13 cellular contexts compared by ENCODE assay signal in genomic region chr22:38097557-38098409, GRCh38. TPM values are rescaled to one million over a fixed set of nuclear protein-coding genes. Genes with fewer than 3 reads are reported as not detected.
DNase-seq lines count a peak whose midpoint lies in the region; ATAC-seq, FAIRE-seq and TF ChIP-seq lines count a peak whose summit lies in the region.
"Had no signal": no experiment of that assay in that cellular context is flagged by ENCODE, and none has a peak within 500 bp of the region (broad histone marks: within the 10 kb centered on the region; RNA-seq: fewer than 3 reads in every experiment).

No MANE protein-coding gene starts in this region.

- H3K4me3 ChIP-seq in right lobe of liver (no peak overlapping the region), HepG2 (replicated peaks in 1 of 3; ENCODE audit: insufficient read depth in 1 of 3, low read depth in 2 of 3, low read length in 3 of 3) (no peak overlapping the region), endodermal cell (ENCODE audit: low read length) (peak overlapping the region; percentile 67), kidney (ENCODE audit: low read length in 2 of 2) (no peak overlapping the region), aorta (ENCODE audit: low read length in 2 of 2) (no peak overlapping the region)
- H3K4me3 ChIP-seq: SK-N-MC had no signal

- peak in 2 of 3 donors; percentile 14 to 44 for DNase-seq in right lobe of liver
- DNase-seq in HepG2 (ENCODE audit: low spot score): no peak
- peak; percentile 95 for DNase-seq in endodermal cell
- DNase-seq in kidney: peak; percentile 73
- DNase-seq in aorta: peak; percentile 40 to 77
- no peak for DNase-seq in activated T-cell treated with anti-CD3 and anti-CD28 coated beads for 4 hours
- DNase-seq in RCC 7860 (ENCODE audit: low spot score): no peak
- DNase-seq: activated CD8-positive, alpha-beta T cell treated with anti-CD3 and anti-CD28 coated beads, Interleukin-2, amount 10 ng/mL, durations not matched to agents 7 days and 5 days; GF-D8 had no signal

- no peak overlapping the region for H3K4me2 ChIP-seq in HepG2 (ENCODE audit: low read depth, low read length)

- H3K9me3 Mint-ChIP-seq in endodermal cell: no peaks in the 10 kb centered on the region

- CTCF ChIA-PET in HepG2 (lab: Yijun Ruan, JAX; ENCODE audit: low intra/inter-chr PET ratio, low total read pairs): no interaction called here

- no peak overlapping the region for H2AFZ ChIP-seq in HepG2 (ENCODE audit: low read length)

- H3K36me3 ChIP-seq in right lobe of liver (no peaks in the 10 kb centered on the region), HepG2 (replicated peaks in 1 of 2; ENCODE audit: control insufficient read depth in 1 of 2, insufficient read depth in 2 of 2, low read length in 2 of 2) (peaks cover 15 to 17% of the 10 kb centered on the region in 2 experiments; a peak in 4 of 5 replicates), endodermal cell (ENCODE audit: control insufficient read depth, insufficient read depth, low read length) (no peaks in the 10 kb centered on the region), kidney (ENCODE audit: control insufficient read depth in 1 of 2, insufficient read depth in 2 of 2, low read length in 2 of 2) (no peaks in the 10 kb centered on the region), aorta (ENCODE audit: control insufficient read depth in 1 of 2, insufficient read depth in 2 of 2, low read length in 1 of 2) (no peaks in the 10 kb centered on the region)

- 55% methylated on average over 19 of the region's 32 CpGs for WGBS in right lobe of liver (ENCODE audit: insufficient coverage, low coverage, low lambda C conversion rate, missing lambda C conversion rate)
- 93% methylated on average over 30 of the region's 32 CpGs for WGBS in HepG2 (ENCODE audit: low lambda C conversion rate)
- WGBS in endodermal cell (ENCODE audit: insufficient coverage in 1 of 2, insufficient read length in 1 of 2), 2 experiments: 16 to 22% methylated on average over 7 to 30 of the region's 32 CpGs
- WGBS in aorta, 2 donors: 37 to 41% methylated on average over 30 of the region's 32 CpGs

- H3K27me3 ChIP-seq in right lobe of liver (no peaks in the 10 kb centered on the region), HepG2 (ENCODE audit: control insufficient read depth in 1 of 2, insufficient read depth in 2 of 2, low read length in 2 of 2) (no peaks in the 10 kb centered on the region), endodermal cell (ENCODE audit: control insufficient read depth, insufficient read depth, low read length, poor library complexity, severe bottlenecking) (no peaks in the 10 kb centered on the region), aorta (ENCODE audit: control insufficient read depth in 1 of 2, insufficient read depth in 2 of 2, low read length in 1 of 2) (no peaks in the 10 kb centered on the region)

- no peaks in the 10 kb centered on the region for H4K20me1 ChIP-seq in HepG2 (ENCODE audit: insufficient read depth, low read length)

- no peak for TF ChIP-seq POLR2A in right lobe of liver (IDR thresholded peaks at IDR 0.05)
- no peak for TF ChIP-seq POLR2A in HepG2 (IDR thresholded peaks at IDR 0.05; ENCODE audit: insufficient read depth in 1 of 2, low read depth in 2 of 2, low read length in 2 of 2)

- H3K27me3 Mint-ChIP-seq in endodermal cell (ENCODE audit: insufficient read depth): no peaks in the 10 kb centered on the region

- H3K4me1 ChIP-seq in right lobe of liver: no peaks in the 10 kb centered on the region
- H3K4me1 ChIP-seq in HepG2 (ENCODE audit: insufficient read depth, low read length): no peaks in the 10 kb centered on the region
- no peaks in the 10 kb centered on the region for H3K4me1 ChIP-seq in endodermal cell (ENCODE audit: control insufficient read depth, insufficient read depth, low read length)
- H3K4me1 ChIP-seq in kidney (ENCODE audit: control insufficient read depth in 1 of 2, insufficient read depth in 1 of 2, low read depth in 1 of 2, low read length in 2 of 2): peaks cover 0 to 4% of the 10 kb centered on the region in 2 donors
- no peaks in the 10 kb centered on the region for H3K4me1 ChIP-seq in aorta (ENCODE audit: control insufficient read depth in 1 of 2, insufficient read depth in 2 of 2, low read length in 2 of 2)

- H3K79me2 ChIP-seq in HepG2 (ENCODE audit: insufficient read depth, low read length): no peaks in the 10 kb centered on the region

- ATAC-seq in right lobe of liver: peak in 2 of 4 donors; percentile 10 to 26
- ATAC-seq in HepG2: no peak; the same call in 2 of the 3 replicates
- peak; percentile 37 for ATAC-seq in aorta (ENCODE audit: low FRiP score)
- ATAC-seq in HG02798 (IDR thresholded peaks at IDR 0.05; ENCODE audit: poor library complexity, unreplicated experiment): no peak
- ATAC-seq: activated CD8-positive, alpha-beta T cell treated with anti-CD3 and anti-CD28 coated beads, Interleukin-2, amount 10 ng/mL, durations not matched to agents 7 days and 5 days had no signal

- peak overlapping the region; percentile 51 for H3K4me3 Mint-ChIP-seq in endodermal cell
- H3K4me3 Mint-ChIP-seq: activated CD8-positive, alpha-beta T cell treated with anti-CD3 and anti-CD28 coated beads, Interleukin-2, amount 10 ng/mL, durations not matched to agents 7 days and 5 days had no signal

- BruUV-seq in HepG2 (replicated peaks; lab: Mats Ljungman, UMichigan): no TSS peak

- H3K9me3 ChIP-seq in right lobe of liver (no peaks in the 10 kb centered on the region), HepG2 (ENCODE audit: low read length) (no peaks in the 10 kb centered on the region), endodermal cell (ENCODE audit: control insufficient read depth, low read length) (no peaks in the 10 kb centered on the region), kidney (ENCODE audit: control insufficient read depth in 1 of 2, low read length in 2 of 2) (no peaks in the 10 kb centered on the region), aorta (ENCODE audit: control insufficient read depth, low read length) (no peaks in the 10 kb centered on the region)

- in situ Hi-C loops in HepG2 (cut with HindIII; ENCODE audit: extremely low pct_ligation_motif_present, low pct_unique_long_range_greater_than_20kb): no loop called here

- POLR2A ChIA-PET in HepG2 (lab: Yijun Ruan, JAX): interaction anchor here (1.1 kb wide), 1 partner anchor 10 kb away, joined by 3 read pairs; no protein-coding TSS in a partner anchor

- no peaks in the 10 kb centered on the region for H3K36me3 Mint-ChIP-seq in endodermal cell (ENCODE audit: low read depth)

- no peak for TF ChIP-seq RAD21 in HepG2 (CRISPR knock-in tag; IDR thresholded peaks at IDR 0.05)

- TF ChIP-seq CTCF in right lobe of liver (IDR thresholded peaks at IDR 0.05) (peak in 1 of 4 donors; percentile 12), HepG2 (CRISPR knock-in tag; IDR thresholded peaks at IDR 0.05) (no peak), endodermal cell (conservative IDR thresholded peaks at IDR 0.05) (peak; percentile 80), kidney (IDR thresholded peaks at IDR 0.05; ENCODE audit: borderline replicate concordance, extremely low read depth, insufficient read depth) (no peak)

- no peak for TF ChIP-seq EP300 in HepG2 (IDR thresholded peaks at IDR 0.05; ENCODE audit: low read depth in 2 of 2, low read length in 2 of 2)
- no peak for TF ChIP-seq EP300 in HepG2 (CRISPR knock-in tag; IDR thresholded peaks at IDR 0.05; ENCODE audit: borderline replicate concordance)

- H3K27ac ChIP-seq in right lobe of liver (no peak overlapping the region), HepG2 (ENCODE audit: extremely low read length, insufficient read depth, low read length) (no peak overlapping the region), endodermal cell (ENCODE audit: low read depth, low read length) (no peak overlapping the region), kidney (ENCODE audit: low read depth in 2 of 2, low read length in 2 of 2) (no peak overlapping the region), aorta (ENCODE audit: low read depth in 1 of 2, low read length in 2 of 2) (no peak overlapping the region)
- H3K27ac ChIP-seq: SK-N-MC had no signal

- intact Hi-C loops in right lobe of liver (cut with DNase I) (no loop called here), HepG2 (cut with micrococcal nuclease; ENCODE audit: unreplicated experiment) (no loop called here), kidney (cut with DNase I) (no loop called here), aorta (cut with DNase I) (no loop called here)

- peaks cover 4% of the 10 kb centered on the region for H3K4me1 Mint-ChIP-seq in endodermal cell

- H3K9ac ChIP-seq in HepG2 (ENCODE audit: insufficient read depth, low read depth, low read length): no peak overlapping the region
- no peak overlapping the region for H3K9ac ChIP-seq in endodermal cell (ENCODE audit: extremely low read depth, low read length, poor library complexity, severe bottlenecking)
- H3K9ac ChIP-seq in kidney (ENCODE audit: low read length in 2 of 2): no peak overlapping the region

- no peak overlapping the region for H3K27ac Mint-ChIP-seq in endodermal cell
- H3K27ac Mint-ChIP-seq: activated CD8-positive, alpha-beta T cell treated with anti-CD3 and anti-CD28 coated beads, Interleukin-2, amount 10 ng/mL, durations not matched to agents 7 days and 5 days had no signal

- FAIRE-seq in HepG2 (lab: Jason Lieb, UNC) (no peak), kidney (lab: Jason Lieb, UNC) (no peak), RCC 7860 (lab: Jason Lieb, UNC) (no peak)
- FAIRE-seq: islet of Langerhans had no signal

RNA-seq across cellular contexts. Expression of gene BAIAP2L2, which starts 12.7 kb away (rescaled TPM):
- 1 to 10 TPM in 3 of 6 experiments, under 1 TPM in 3; 0.79 to 5.0 (median 1.4) TPM for total RNA-seq in right lobe of liver
- total RNA-seq in HepG2 (2016; rRNA removed; fragmentation: Illumina TruSeq; extraction: Trizol): 3.0 and 4.4 TPM in 2 replicates
- total RNA-seq in HepG2 (2016; cell fraction: cytosol; rRNA removed; fragmentation: Illumina TruSeq; extraction: Trizol; ENCODE audit: low read depth): 2.2 and 2.3 TPM in 2 replicates
- 1.8 and 4.6 TPM in 2 replicates for total RNA-seq in HepG2 (2016; cell fraction: insoluble cytoplasmic fraction; rRNA removed; fragmentation: Illumina TruSeq; extraction: Trizol)
- total RNA-seq in HepG2 (2016; cell fraction: membrane; rRNA removed; fragmentation: Illumina TruSeq; extraction: Trizol): 2.9 and 3.5 TPM in 2 replicates
- total RNA-seq in HepG2 (2016; cell fraction: nucleus; rRNA removed; fragmentation: Illumina TruSeq; extraction: Trizol): 3.9 and 4.3 TPM in 2 replicates
- polyA plus RNA-seq in HepG2 (2011; rRNA removed): 7.5 and 8.4 TPM in 2 replicates
- polyA plus RNA-seq in HepG2 (2011; cell fraction: cytosol; rRNA removed): 3.0 and 4.7 TPM in 2 replicates
- polyA plus RNA-seq in HepG2 (2011; cell fraction: nucleus; rRNA removed): 77.2 and 103 TPM in 2 replicates
- polyA plus RNA-seq in HepG2 (2012): 5.6 and 7.7 TPM in 2 replicates
- polyA plus RNA-seq in HepG2 (2016; cell fraction: cytosol; fragmentation: Illumina TruSeq; extraction: Trizol; ENCODE audit: low read depth): 3.1 and 3.4 TPM in 2 replicates
- 4.8 and 7.0 TPM in 2 replicates for polyA plus RNA-seq in HepG2 (2016; cell fraction: insoluble cytoplasmic fraction; fragmentation: Illumina TruSeq; extraction: Trizol; ENCODE audit: low read depth)
- 4.5 TPM in 2 replicates for polyA plus RNA-seq in HepG2 (2016; cell fraction: membrane; fragmentation: Illumina TruSeq; extraction: Trizol; ENCODE audit: low read depth)
- 34.3 and 34.8 TPM in 2 replicates for polyA plus RNA-seq in HepG2 (2016; cell fraction: nucleus; fragmentation: Illumina TruSeq; extraction: Trizol; ENCODE audit: insufficient read depth, low read depth)
- polyA minus RNA-seq in HepG2 (2011; rRNA and poly(A)+ RNA removed; ENCODE audit: low replicate concordance): 0.23 and 3.8 TPM in 2 replicates
- 3.0 and 4.1 TPM in 2 replicates for polyA minus RNA-seq in HepG2 (2011; cell fraction: cytosol; rRNA and poly(A)+ RNA removed)
- 4.5 and 5.1 TPM in 2 replicates for polyA minus RNA-seq in HepG2 (2011; cell fraction: nucleus; rRNA and poly(A)+ RNA removed)
- total RNA-seq in endodermal cell: 1 to 10 TPM; 1.4 to 3.7 TPM
- polyA plus RNA-seq in endodermal cell (2013, experiment 1 of 2): 2.7 TPM
- polyA plus RNA-seq in endodermal cell (2013, experiment 2 of 2): 1.9 TPM
- total RNA-seq in kidney: 9.7 TPM
- 27.8 TPM for polyA plus RNA-seq in kidney (ENCODE audit: insufficient read depth, low read depth, low replicate concordance)
- under 1 TPM; 0.26 to 0.48 TPM for total RNA-seq in aorta
- polyA plus RNA-seq in aorta: 10 to 100 TPM in 1 of 2 donors, 1 to 10 TPM in 1; 2.3 to 11.9 TPM

RNA-seq across cellular contexts. Expression of gene SLC16A8, which starts 13.8 kb away (rescaled TPM):
- not detected for total RNA-seq in right lobe of liver
- total RNA-seq in HepG2 (2016; rRNA removed; fragmentation: Illumina TruSeq; extraction: Trizol): not detected in 2 replicates
- not detected in 2 replicates for total RNA-seq in HepG2 (2016; cell fraction: cytosol; rRNA removed; fragmentation: Illumina TruSeq; extraction: Trizol; ENCODE audit: low read depth)
- not detected in 2 replicates for total RNA-seq in HepG2 (2016; cell fraction: insoluble cytoplasmic fraction; rRNA removed; fragmentation: Illumina TruSeq; extraction: Trizol)
- not detected in 2 replicates for total RNA-seq in HepG2 (2016; cell fraction: membrane; rRNA removed; fragmentation: Illumina TruSeq; extraction: Trizol)
- not detected in 2 replicates for total RNA-seq in HepG2 (2016; cell fraction: nucleus; rRNA removed; fragmentation: Illumina TruSeq; extraction: Trizol)
- polyA plus RNA-seq in HepG2 (2011; rRNA removed): not detected in 2 replicates
- not detected in 2 replicates for polyA plus RNA-seq in HepG2 (2011; cell fraction: cytosol; rRNA removed)
- polyA plus RNA-seq in HepG2 (2011; cell fraction: nucleus; rRNA removed): not detected in 2 replicates
- polyA plus RNA-seq in HepG2 (2012): 0.44 and 0.49 TPM in 2 replicates
- not detected in 2 replicates for polyA plus RNA-seq in HepG2 (2016; cell fraction: cytosol; fragmentation: Illumina TruSeq; extraction: Trizol; ENCODE audit: low read depth)
- not detected in 2 replicates for polyA plus RNA-seq in HepG2 (2016; cell fraction: insoluble cytoplasmic fraction; fragmentation: Illumina TruSeq; extraction: Trizol; ENCODE audit: low read depth)
- polyA plus RNA-seq in HepG2 (2016; cell fraction: membrane; fragmentation: Illumina TruSeq; extraction: Trizol; ENCODE audit: low read depth): not detected in 2 replicates
- polyA plus RNA-seq in HepG2 (2016; cell fraction: nucleus; fragmentation: Illumina TruSeq; extraction: Trizol; ENCODE audit: insufficient read depth, low read depth): not detected in 2 replicates
- polyA minus RNA-seq in HepG2 (2011; rRNA and poly(A)+ RNA removed; ENCODE audit: low replicate concordance): not detected in 2 replicates
- polyA minus RNA-seq in HepG2 (2011; cell fraction: cytosol; rRNA and poly(A)+ RNA removed): not detected in 2 replicates
- polyA minus RNA-seq in HepG2 (2011; cell fraction: nucleus; rRNA and poly(A)+ RNA removed): not detected in 2 replicates
- total RNA-seq in endodermal cell: 1 to 10 TPM in 1 of 2 donors, under 1 TPM in 1; 0.57 to 1.1 TPM
- 0.61 TPM for polyA plus RNA-seq in endodermal cell (2013, experiment 1 of 2)
- 0.17 TPM for polyA plus RNA-seq in endodermal cell (2013, experiment 2 of 2)
- 0.31 TPM for total RNA-seq in kidney
- polyA plus RNA-seq in kidney (ENCODE audit: insufficient read depth, low read depth, low replicate concordance): 0.92 TPM
- under 1 TPM in 1 of 2 donors, not detected in 1; 0.81 TPM for total RNA-seq in aorta
- under 1 TPM; 0.25 to 0.72 TPM for polyA plus RNA-seq in aorta
- total RNA-seq: A673; activated CD8-positive, alpha-beta T cell treated with anti-CD3 and anti-CD28 coated beads, Interleukin-2, amount 10 ng/mL, durations not matched to agents 7 days and 5 days had no signal

RNA-seq across cellular contexts. Expression of gene PICK1, which starts 40.6 kb away (rescaled TPM):
- total RNA-seq in right lobe of liver (10 to 100 TPM; 13.0 to 26.4 (median 20.3) TPM), HepG2 (2016; rRNA removed; fragmentation: Illumina TruSeq; extraction: Trizol) (16.0 and 19.3 TPM in 2 replicates), endodermal cell (10 to 100 TPM; 42.7 to 54.1 TPM), kidney (43.4 TPM), aorta (10 to 100 TPM; 25.0 to 26.4 TPM)
- 5.2 and 7.0 TPM in 2 replicates for total RNA-seq in HepG2 (2016; cell fraction: cytosol; rRNA removed; fragmentation: Illumina TruSeq; extraction: Trizol; ENCODE audit: low read depth)
- 12.5 and 21.2 TPM in 2 replicates for total RNA-seq in HepG2 (2016; cell fraction: insoluble cytoplasmic fraction; rRNA removed; fragmentation: Illumina TruSeq; extraction: Trizol)
- 5.1 and 6.4 TPM in 2 replicates for total RNA-seq in HepG2 (2016; cell fraction: membrane; rRNA removed; fragmentation: Illumina TruSeq; extraction: Trizol)
- 23.0 and 24.4 TPM in 2 replicates for total RNA-seq in HepG2 (2016; cell fraction: nucleus; rRNA removed; fragmentation: Illumina TruSeq; extraction: Trizol)
- polyA plus RNA-seq in HepG2 (2011; rRNA removed) (25.3 and 28.9 TPM in 2 replicates), kidney (ENCODE audit: insufficient read depth, low read depth, low replicate concordance) (28.4 TPM), aorta (10 to 100 TPM in 1 of 2 donors, 1 to 10 TPM in 1; 9.5 to 46.2 TPM)
- 16.7 and 22.6 TPM in 2 replicates for polyA plus RNA-seq in HepG2 (2011; cell fraction: cytosol; rRNA removed)
- 156 and 186 TPM in 2 replicates for polyA plus RNA-seq in HepG2 (2011; cell fraction: nucleus; rRNA removed)
- 11.1 and 11.5 TPM in 2 replicates for polyA plus RNA-seq in HepG2 (2012)
- polyA plus RNA-seq in HepG2 (2016; cell fraction: cytosol; fragmentation: Illumina TruSeq; extraction: Trizol; ENCODE audit: low read depth): 1.6 and 2.0 TPM in 2 replicates
- polyA plus RNA-seq in HepG2 (2016; cell fraction: insoluble cytoplasmic fraction; fragmentation: Illumina TruSeq; extraction: Trizol; ENCODE audit: low read depth): 13.6 and 16.4 TPM in 2 replicates
- polyA plus RNA-seq in HepG2 (2016; cell fraction: membrane; fragmentation: Illumina TruSeq; extraction: Trizol; ENCODE audit: low read depth): 2.3 and 3.1 TPM in 2 replicates
- polyA plus RNA-seq in HepG2 (2016; cell fraction: nucleus; fragmentation: Illumina TruSeq; extraction: Trizol; ENCODE audit: insufficient read depth, low read depth): 45.3 and 47.7 TPM in 2 replicates
- 19.1 and 21.9 TPM in 2 replicates for polyA minus RNA-seq in HepG2 (2011; rRNA and poly(A)+ RNA removed; ENCODE audit: low replicate concordance)
- polyA minus RNA-seq in HepG2 (2011; cell fraction: cytosol; rRNA and poly(A)+ RNA removed): 5.4 and 6.4 TPM in 2 replicates
- polyA minus RNA-seq in HepG2 (2011; cell fraction: nucleus; rRNA and poly(A)+ RNA removed): 26.1 and 32.8 TPM in 2 replicates
- 22.8 TPM for polyA plus RNA-seq in endodermal cell (2013, experiment 1 of 2)
- 20.1 TPM for polyA plus RNA-seq in endodermal cell (2013, experiment 2 of 2)

Comparison
In these comparisons a context has a peak if more than half of its experiments do, and no peak if none do; other contexts are left out.
1. DNase-seq: peak in right lobe of liver (2 of 3), endodermal cell (single experiment), kidney (single experiment) and aorta (2 of 2); none in HepG2 (single experiment), activated T-cell treated with anti-CD3 and anti-CD28 coated beads for 4 hours (single experiment) and RCC 7860 (single experiment).